8 cellular contexts compared by ENCODE assay signal in genomic region chr2:10378189-10378588, GRCh38.
A peak's percentile ranks its signal among the peaks of the same experiment; 100 is the strongest.
DNase-seq lines count a peak whose midpoint lies in the region; ATAC-seq and TF ChIP-seq lines count a peak whose summit lies in the region.

No MANE protein-coding gene starts in this region.

- peak overlapping the region; percentile 62; the same call in 1 of the 2 replicates for H3K9ac ChIP-seq in MM.1S (ENCODE audit: low read length)

- ATAC-seq in GM18505 (IDR thresholded peaks at IDR 0.05; ENCODE audit: unreplicated experiment): peak; percentile 63
- peak; percentile 73 for ATAC-seq in GM21717 (IDR thresholded peaks at IDR 0.05; ENCODE audit: unreplicated experiment)
- peak; percentile 57 for ATAC-seq in body of pancreas
- no peak for ATAC-seq in gastrocnemius medialis

- in situ Hi-C loops in gastrocnemius medialis (cut with MboI; ENCODE audit: low sequenced_read_pairs in 4 of 4): no loop called here

- H3K9me3 ChIP-seq in MM.1S (replicated peaks; ENCODE audit: insufficient read depth, low read length) (no peaks in the 10 kb centered on the region), body of pancreas (no peaks in the 10 kb centered on the region), gastrocnemius medialis (no peaks in the 10 kb centered on the region)

- peak overlapping the region; percentile 88 for H3K27ac ChIP-seq in MM.1S (ENCODE audit: low read length)
- peak overlapping the region in 1 of 4 donors; percentile 37 for H3K27ac ChIP-seq in body of pancreas
- H3K27ac ChIP-seq in dorsolateral prefrontal cortex: no peak overlapping the region
- no peak overlapping the region for H3K27ac ChIP-seq in gastrocnemius medialis

- DNase-seq in MM.1S (peak; percentile 96), body of pancreas (peak in 2 of 4 donors; percentile 35 to 63), HT-29 (ENCODE audit: low spot score) (no peak), dorsolateral prefrontal cortex (no peak), gastrocnemius medialis (no peak)
- no peak for DNase-seq in effector CD8-positive, alpha-beta T cell (lab: John Stamatoyannopoulos, UW)

- H3K36me3 ChIP-seq in MM.1S (replicated peaks; ENCODE audit: insufficient read depth, low read length): no peaks in the 10 kb centered on the region
- H3K36me3 ChIP-seq in body of pancreas (replicated peaks in 1 of 2; ENCODE audit: insufficient read depth in 1 of 2, low read depth in 2 of 2): no peaks in the 10 kb centered on the region
- H3K36me3 ChIP-seq in gastrocnemius medialis: no peaks in the 10 kb centered on the region

- H3K4me2 ChIP-seq in MM.1S (ENCODE audit: low read depth, low read length): peak overlapping the region; percentile 86; the same call in 1 of the 2 replicates

- H3K27me3 ChIP-seq in MM.1S (replicated peaks; ENCODE audit: insufficient read depth, low read length) (no peaks in the 10 kb centered on the region), body of pancreas (no peaks in the 10 kb centered on the region), dorsolateral prefrontal cortex (no peaks in the 10 kb centered on the region), gastrocnemius medialis (no peaks in the 10 kb centered on the region)

- H4K20me1 ChIP-seq in MM.1S (ENCODE audit: insufficient read depth, low read length): no peaks in the 10 kb centered on the region

- no peak overlapping the region for H2AFZ ChIP-seq in MM.1S (ENCODE audit: low read length)

- H3K4me1 ChIP-seq in MM.1S (ENCODE audit: low read length) (peaks cover 75% of the 10 kb centered on the region), body of pancreas (peaks cover 37% of the 10 kb centered on the region), gastrocnemius medialis (peaks cover 6 to 7% of the 10 kb centered on the region in 2 donors)

- H3K79me2 ChIP-seq in MM.1S (ENCODE audit: low read length): peaks cover 69% of the 10 kb centered on the region

- peaks cover 47% of the 10 kb centered on the region for H3F3A ChIP-seq in MM.1S (ENCODE audit: insufficient read depth, low read length)

- H3K9me2 ChIP-seq in MM.1S (replicated peaks; ENCODE audit: insufficient read depth, low read length): no peaks in the 10 kb centered on the region

- WGBS in body of pancreas, 2 donors: 27 to 43% methylated on average over 7 of the region's 7 CpGs

- no peak for TF ChIP-seq POLR2A in GM18505 (IDR thresholded peaks at IDR 0.05; ENCODE audit: borderline replicate concordance, extremely low read depth, insufficient read depth, insufficient read length)
- TF ChIP-seq POLR2A in body of pancreas (IDR thresholded peaks at IDR 0.05): no peak
- TF ChIP-seq POLR2A in gastrocnemius medialis (IDR thresholded peaks at IDR 0.05): no peak

- TF ChIP-seq CTCF in MM.1S (IDR thresholded peaks at IDR 0.05; ENCODE audit: low read length): no peak
- TF ChIP-seq CTCF in body of pancreas (IDR thresholded peaks at IDR 0.05): no peak
- no peak for TF ChIP-seq CTCF in dorsolateral prefrontal cortex (IDR thresholded peaks at IDR 0.05 in 54 of 56, conservative IDR thresholded peaks at IDR 0.05 in 2 of 56; ENCODE audit: low read depth in 1 of 56, partially characterized antibody in 56 of 56)
- TF ChIP-seq CTCF in gastrocnemius medialis (IDR thresholded peaks at IDR 0.05 in 4 of 5, conservative IDR thresholded peaks at IDR 0.05 in 1 of 5): no peak

- intact Hi-C loops in body of pancreas (cut with DNase I): no loop called here
- intact Hi-C loops in dorsolateral prefrontal cortex (cut with DNase I): no loop called here
- intact Hi-C loops in gastrocnemius medialis (cut with DNase I; ENCODE audit: low total_unique reads): no loop called here

- H3K4me3 ChIP-seq in MM.1S (ENCODE audit: low read length): peak overlapping the region; percentile 40
- no peak overlapping the region for H3K4me3 ChIP-seq in body of pancreas
- H3K4me3 ChIP-seq in dorsolateral prefrontal cortex: no peak overlapping the region
- H3K4me3 ChIP-seq in gastrocnemius medialis: no peak overlapping the region

Comparison
In these comparisons a context has a peak if more than half of its experiments do, and no peak if none do; other contexts are left out.
1. ATAC-seq: peak in GM18505 (single experiment), GM21717 (single experiment) and body of pancreas (single experiment); none in gastrocnemius medialis (0 of 2).